In genomic region chr3:49841126-49841525, GRCh38 we compare ENCODE assay signal across 8 cellular contexts. TPM values are rescaled to one million over a fixed set of nuclear protein-coding genes. Genes with fewer than 3 reads are reported as not detected.
A peak's percentile ranks its signal among the peaks of the same experiment; 100 is the strongest.
DNase-seq lines count a peak whose midpoint lies in the region; ATAC-seq and TF ChIP-seq lines count a peak whose summit lies in the region.
"Had no signal": no experiment of that assay in that cellular context is flagged by ENCODE, and none has a peak within 500 bp of the region (broad histone marks: within the 10 kb centered on the region; RNA-seq: fewer than 3 reads in every experiment).

No MANE protein-coding gene starts in this region.

- peak overlapping the region; percentile 61 for H3K27ac ChIP-seq in RWPE1
- H3K27ac ChIP-seq in liver (ENCODE audit: low read depth in 1 of 2, low read length in 2 of 2): no peak overlapping the region

- ATAC-seq in HG03439 (IDR thresholded peaks at IDR 0.05; ENCODE audit: unreplicated experiment): no peak

- POLR2A ChIA-PET in RWPE1 (lab: Yijun Ruan, JAX; ENCODE audit: low non-redundant PET): no interaction called here

- CTCF ChIA-PET in RWPE1 (lab: Yijun Ruan, JAX): no interaction called here

- H3K4me3 ChIP-seq in liver (ENCODE audit: low read depth in 1 of 3, low read length in 3 of 3): no peak overlapping the region

- H3K4me1 ChIP-seq in liver (ENCODE audit: control insufficient read depth in 4 of 4, insufficient read depth in 4 of 4, low read length in 3 of 4): peaks cover 3 to 14% (median 12%) of the 10 kb centered on the region in 4 donors

- no peaks in the 10 kb centered on the region for H3K9me3 ChIP-seq in liver (ENCODE audit: control insufficient read depth in 4 of 4, low read length in 3 of 4)

- H3K9ac ChIP-seq in liver (ENCODE audit: low read depth in 1 of 2, low read length in 2 of 2): no peak overlapping the region

- no peak for TF ChIP-seq CTCF in RWPE1 (conservative IDR thresholded peaks at IDR 0.05; ENCODE audit: low read depth)
- no peak for TF ChIP-seq CTCF in liver (IDR thresholded peaks at IDR 0.05; ENCODE audit: low read depth, low read length, missing input control)

- DNase-seq in NCI-H2029 (lab: John Stamatoyannopoulos, UW): peak; percentile 19
- no peak for DNase-seq in NCI-H2029 treated with DMSO at 0.1 percent for 48 hours (lab: John Stamatoyannopoulos, UW)
- no peak for DNase-seq in RWPE1 (ENCODE audit: low spot score)
- no peak for DNase-seq in LoVo (ENCODE audit: low spot score)

- no peaks in the 10 kb centered on the region for H3K27me3 ChIP-seq in liver (ENCODE audit: control insufficient read depth in 4 of 4, insufficient read depth in 4 of 4, low read length in 3 of 4)

- no peaks in the 10 kb centered on the region for H3K36me3 ChIP-seq in liver (ENCODE audit: control insufficient read depth in 4 of 4, insufficient read depth in 3 of 4, low read depth in 1 of 4, low read length in 3 of 4)

- TF ChIP-seq RAD21 in liver (IDR thresholded peaks at IDR 0.05): peak; percentile 34 to 43

TF ChIP-seq in liver, 16 proteins besides CTCF, POLR2A, EP300 and RAD21:
- TF ChIP-seq HNF4G (IDR thresholded peaks at IDR 0.05) (no peak), EGR1 (IDR thresholded peaks at IDR 0.05; ENCODE audit: low read depth in 2 of 2) (no peak), NR2F2 (IDR thresholded peaks at IDR 0.05) (no peak)

RNA-seq across cellular contexts. Expression of gene TRAIP, which starts 15.2 kb away (rescaled TPM):
- total RNA-seq in liver: 1 to 10 TPM in 1 of 2 donors, under 1 TPM in 1; 0.42 to 7.9 TPM
- under 1 TPM; 0.47 to 0.81 TPM for polyA plus RNA-seq in liver

RNA-seq across cellular contexts. Expression of gene UBA7, which starts 27.4 kb away (rescaled TPM):
- total RNA-seq in liver: 10 to 100 TPM; 15.8 to 29.5 TPM
- 10 to 100 TPM; 14.6 TPM for polyA plus RNA-seq in liver

RNA-seq across cellular contexts. Expression of gene CAMKV, which starts 28.6 kb away (rescaled TPM):
- not detected for total RNA-seq in liver
- not detected for polyA plus RNA-seq in liver

RNA-seq across cellular contexts. Expression of gene INKA1, which starts 38.1 kb away (rescaled TPM):
- 1 to 10 TPM in 1 of 2 donors, under 1 TPM in 1; 0.84 to 4.2 TPM for total RNA-seq in liver
- polyA plus RNA-seq in liver: 1 to 10 TPM; 1.2 TPM

RNA-seq across cellular contexts. Expression of gene CDHR4, which starts 41.5 kb away (rescaled TPM):
- total RNA-seq in liver: not detected
- polyA plus RNA-seq in liver: not detected
- total RNA-seq: pulmonary artery endothelial cell had no signal
- polyA plus RNA-seq: CD14-positive monocyte had no signal
